In the genomic region with DNA sequence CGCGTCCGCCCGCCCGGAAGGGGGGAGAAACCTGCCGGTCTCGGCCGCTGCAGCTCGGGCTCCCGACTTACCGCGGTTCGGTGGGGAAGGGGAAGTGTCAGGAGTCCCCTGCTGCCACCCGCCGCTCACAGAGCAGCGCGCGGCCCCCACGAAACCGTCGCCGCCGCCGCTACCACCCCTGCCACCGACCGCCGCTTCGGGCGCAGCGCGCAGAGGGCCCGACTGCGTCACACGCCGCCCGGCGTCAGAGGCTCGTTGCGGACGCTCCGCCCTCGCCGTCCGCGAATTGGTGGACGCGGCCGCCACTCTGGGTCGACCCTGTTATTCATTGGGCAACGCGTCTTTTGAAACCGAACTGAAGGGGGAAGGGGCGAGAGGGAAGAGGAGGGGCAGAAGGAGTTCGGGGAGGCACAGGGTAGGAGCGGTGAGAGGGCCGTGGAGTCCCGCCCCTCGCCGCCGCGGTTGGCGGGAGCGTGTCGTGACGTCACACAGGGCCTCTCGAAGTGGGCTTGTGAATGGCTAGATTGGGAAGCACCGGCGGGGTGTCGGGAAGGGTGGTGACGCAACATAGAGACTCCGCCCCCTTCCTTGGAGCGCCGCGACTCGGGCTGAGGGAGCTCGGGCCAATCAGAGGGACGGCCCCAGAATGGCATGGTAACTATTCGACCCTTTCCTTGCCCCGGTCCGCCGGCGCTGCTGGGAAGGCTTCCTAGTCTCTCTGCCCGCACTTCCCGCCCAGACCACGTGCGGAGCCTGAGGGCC, we compare ENCODE assay signal across 1 cellular context.
TF ChIP-seq lines count a peak whose summit lies in the region.

TSS of gene NUP98 (minus strand) at position 226 of the 762 bp plus-strand sequence. CDS start 15,437 bp downstream, outside the sequence.

TF ChIP-seq in GM23338, 12 proteins besides CTCF, POLR2A, EP300 and RAD21 (continued from another document):
- peak; percentile 47; the same call in 1 of the 2 replicates for TF ChIP-seq ETS1 (IDR thresholded peaks at IDR 0.05)
- TF ChIP-seq, protein P1, sequence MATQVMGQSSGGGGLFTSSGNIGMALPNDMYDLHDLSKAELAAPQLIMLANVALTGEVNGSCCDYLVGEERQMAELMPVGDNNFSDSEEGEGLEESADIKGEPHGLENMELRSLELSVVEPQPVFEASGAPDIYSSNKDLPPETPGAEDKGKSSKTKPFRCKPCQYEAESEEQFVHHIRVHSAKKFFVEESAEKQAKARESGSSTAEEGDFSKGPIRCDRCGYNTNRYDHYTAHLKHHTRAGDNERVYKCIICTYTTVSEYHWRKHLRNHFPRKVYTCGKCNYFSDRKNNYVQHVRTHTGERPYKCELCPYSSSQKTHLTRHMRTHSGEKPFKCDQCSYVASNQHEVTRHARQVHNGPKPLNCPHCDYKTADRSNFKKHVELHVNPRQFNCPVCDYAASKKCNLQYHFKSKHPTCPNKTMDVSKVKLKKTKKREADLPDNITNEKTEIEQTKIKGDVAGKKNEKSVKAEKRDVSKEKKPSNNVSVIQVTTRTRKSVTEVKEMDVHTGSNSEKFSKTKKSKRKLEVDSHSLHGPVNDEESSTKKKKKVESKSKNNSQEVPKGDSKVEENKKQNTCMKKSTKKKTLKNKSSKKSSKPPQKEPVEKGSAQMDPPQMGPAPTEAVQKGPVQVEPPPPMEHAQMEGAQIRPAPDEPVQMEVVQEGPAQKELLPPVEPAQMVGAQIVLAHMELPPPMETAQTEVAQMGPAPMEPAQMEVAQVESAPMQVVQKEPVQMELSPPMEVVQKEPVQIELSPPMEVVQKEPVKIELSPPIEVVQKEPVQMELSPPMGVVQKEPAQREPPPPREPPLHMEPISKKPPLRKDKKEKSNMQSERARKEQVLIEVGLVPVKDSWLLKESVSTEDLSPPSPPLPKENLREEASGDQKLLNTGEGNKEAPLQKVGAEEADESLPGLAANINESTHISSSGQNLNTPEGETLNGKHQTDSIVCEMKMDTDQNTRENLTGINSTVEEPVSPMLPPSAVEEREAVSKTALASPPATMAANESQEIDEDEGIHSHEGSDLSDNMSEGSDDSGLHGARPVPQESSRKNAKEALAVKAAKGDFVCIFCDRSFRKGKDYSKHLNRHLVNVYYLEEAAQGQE (IDR thresholded peaks at IDR 0.05; ENCODE audit: unreplicated experiment), result no peak
- TF ChIP-seq CREB1 (CRISPR knock-in tag; IDR thresholded peaks at IDR 0.05; ENCODE audit: low read depth), result peak; percentile 99
